8 cellular contexts compared by ENCODE assay signal in the genomic region with DNA sequence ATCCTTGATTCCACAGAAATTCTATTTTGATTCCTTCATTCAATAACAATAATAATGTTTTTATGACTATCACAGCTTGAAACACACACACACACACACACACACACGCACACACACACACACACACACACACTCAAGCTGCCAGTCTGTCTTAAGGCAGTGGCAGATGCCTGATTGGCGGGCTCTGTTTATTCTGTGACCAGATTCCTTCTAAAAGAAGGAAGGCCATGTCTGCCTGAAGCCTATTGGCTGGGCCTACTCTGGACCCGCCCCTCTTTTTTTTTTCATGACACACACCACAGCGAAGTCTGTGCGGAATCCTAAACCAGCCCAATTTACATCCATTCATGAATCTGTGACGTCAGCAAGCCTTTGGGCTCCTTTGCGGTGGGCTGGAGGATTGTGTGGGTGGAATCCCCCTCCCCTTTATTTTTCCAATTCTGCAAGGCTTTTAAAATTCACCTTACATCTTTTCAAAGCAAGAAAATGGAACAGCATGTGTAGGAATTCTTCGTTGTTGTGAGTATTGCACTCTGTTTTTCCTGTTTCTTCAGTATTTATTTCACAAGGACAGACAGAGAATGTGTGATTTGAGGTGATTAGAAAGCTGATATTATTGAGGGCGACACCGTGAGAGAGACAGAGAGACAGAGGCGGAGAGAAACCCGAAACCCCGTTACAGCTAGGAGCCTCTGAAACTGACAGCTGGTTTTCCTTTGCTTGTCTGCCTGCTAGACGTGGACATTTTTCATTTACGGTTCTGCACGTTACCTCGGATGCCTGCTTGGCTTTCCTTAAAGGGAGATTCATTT. TPM values are rescaled to one million over a fixed set of nuclear protein-coding genes. Genes with fewer than 3 reads are reported as not detected.
DNase-seq lines count a peak whose midpoint lies in the region; ATAC-seq, FAIRE-seq and TF ChIP-seq lines count a peak whose summit lies in the region.

A gene with protein sequence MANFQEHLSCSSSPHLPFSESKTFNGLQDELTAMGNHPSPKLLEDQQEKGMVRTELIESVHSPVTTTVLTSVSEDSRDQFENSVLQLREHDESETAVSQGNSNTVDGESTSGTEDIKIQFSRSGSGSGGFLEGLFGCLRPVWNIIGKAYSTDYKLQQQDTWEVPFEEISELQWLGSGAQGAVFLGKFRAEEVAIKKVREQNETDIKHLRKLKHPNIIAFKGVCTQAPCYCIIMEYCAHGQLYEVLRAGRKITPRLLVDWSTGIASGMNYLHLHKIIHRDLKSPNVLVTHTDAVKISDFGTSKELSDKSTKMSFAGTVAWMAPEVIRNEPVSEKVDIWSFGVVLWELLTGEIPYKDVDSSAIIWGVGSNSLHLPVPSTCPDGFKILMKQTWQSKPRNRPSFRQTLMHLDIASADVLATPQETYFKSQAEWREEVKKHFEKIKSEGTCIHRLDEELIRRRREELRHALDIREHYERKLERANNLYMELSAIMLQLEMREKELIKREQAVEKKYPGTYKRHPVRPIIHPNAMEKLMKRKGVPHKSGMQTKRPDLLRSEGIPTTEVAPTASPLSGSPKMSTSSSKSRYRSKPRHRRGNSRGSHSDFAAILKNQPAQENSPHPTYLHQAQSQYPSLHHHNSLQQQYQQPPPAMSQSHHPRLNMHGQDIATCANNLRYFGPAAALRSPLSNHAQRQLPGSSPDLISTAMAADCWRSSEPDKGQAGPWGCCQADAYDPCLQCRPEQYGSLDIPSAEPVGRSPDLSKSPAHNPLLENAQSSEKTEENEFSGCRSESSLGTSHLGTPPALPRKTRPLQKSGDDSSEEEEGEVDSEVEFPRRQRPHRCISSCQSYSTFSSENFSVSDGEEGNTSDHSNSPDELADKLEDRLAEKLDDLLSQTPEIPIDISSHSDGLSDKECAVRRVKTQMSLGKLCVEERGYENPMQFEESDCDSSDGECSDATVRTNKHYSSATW (plus strand): TSS at position 287 of the 812 bp plus-strand sequence. CDS start 65,446 bp downstream, outside the sequence.

- no peaks in the 10 kb centered on the region for H3K36me3 ChIP-seq in colonic mucosa
- no peaks in the 10 kb centered on the region for H3K36me3 ChIP-seq in skeletal muscle tissue (ENCODE audit: control insufficient read depth in 3 of 3, insufficient read depth in 3 of 3, low read length in 3 of 3)

- peak within 1 kb of the TSS; percentile 33 for H3K4me3 ChIP-seq in colonic mucosa
- peak within 1 kb of the TSS; percentile 76 to 93 (median 86) for H3K4me3 ChIP-seq in skeletal muscle tissue (ENCODE audit: low read length in 3 of 3)

- H3K4me1 ChIP-seq in colonic mucosa, result no peaks in the 10 kb centered on the region
- peaks cover 0 to 11% (median 10%) of the 10 kb centered on the region in 3 donors for H3K4me1 ChIP-seq in skeletal muscle tissue (ENCODE audit: control insufficient read depth in 3 of 3, insufficient read depth in 3 of 3, low read length in 3 of 3)

- FAIRE-seq in islet of Langerhans (lab: Jason Lieb, UNC), result peak; percentile 98

- H3K27ac ChIP-seq in colonic mucosa, result peak within 1 kb of the TSS; percentile 9
- H3K27ac ChIP-seq in skeletal muscle tissue (ENCODE audit: low read depth, low read length), result peak within 1 kb of the TSS; percentile 75

- H3K9ac ChIP-seq in colonic mucosa (ENCODE audit: low read depth in 2 of 2, low read length in 2 of 2) (peak within 1 kb of the TSS; percentile 26 to 62), skeletal muscle tissue (ENCODE audit: low read depth in 1 of 3, low read length in 3 of 3) (peak within 1 kb of the TSS; percentile 82 to 84 (median 83))

- H3K27me3 ChIP-seq in colonic mucosa (no peaks in the 10 kb centered on the region), skeletal muscle tissue (ENCODE audit: control insufficient read depth in 3 of 3, insufficient read depth in 3 of 3, low read length in 3 of 3) (no peaks in the 10 kb centered on the region)

- H3K9me3 ChIP-seq in colonic mucosa (no peaks in the 10 kb centered on the region), skeletal muscle tissue (ENCODE audit: control insufficient read depth in 3 of 3, low read length in 3 of 3) (no peaks in the 10 kb centered on the region)

- TF ChIP-seq CTCF in colonic mucosa (IDR thresholded peaks at IDR 0.05), result no peak

- DNase-seq in activated T-cell treated with anti-CD3 and anti-CD28 coated beads for 48 hours (ENCODE audit: low read depth), result peak; percentile 17
- DNase-seq in activated T-cell treated with anti-CD3 and anti-CD28 coated beads, Interleukin-2, amount 50 U/mL, for 1 hour, result no peak
- peak; percentile 85 for DNase-seq in NCI-H1092 (lab: John Stamatoyannopoulos, UW)
- DNase-seq in SW480 (ENCODE audit: low spot score), result peak; percentile 22
- peak; percentile 83 for DNase-seq in colonic mucosa

- intact Hi-C loops in colonic mucosa (cut with DNase I), result no loop called here

- ATAC-seq in HG02642 (IDR thresholded peaks at IDR 0.05; ENCODE audit: poor library complexity, unreplicated experiment), result peak; percentile 97

RNA-seq across cellular contexts. Expression of the gene that starts here (rescaled TPM):
- total RNA-seq in colonic mucosa (10 to 100 TPM; 34.0 to 46.9 TPM), skeletal muscle tissue (9.9 TPM)
